9 cellular contexts compared by ENCODE assay signal in the genomic region with DNA sequence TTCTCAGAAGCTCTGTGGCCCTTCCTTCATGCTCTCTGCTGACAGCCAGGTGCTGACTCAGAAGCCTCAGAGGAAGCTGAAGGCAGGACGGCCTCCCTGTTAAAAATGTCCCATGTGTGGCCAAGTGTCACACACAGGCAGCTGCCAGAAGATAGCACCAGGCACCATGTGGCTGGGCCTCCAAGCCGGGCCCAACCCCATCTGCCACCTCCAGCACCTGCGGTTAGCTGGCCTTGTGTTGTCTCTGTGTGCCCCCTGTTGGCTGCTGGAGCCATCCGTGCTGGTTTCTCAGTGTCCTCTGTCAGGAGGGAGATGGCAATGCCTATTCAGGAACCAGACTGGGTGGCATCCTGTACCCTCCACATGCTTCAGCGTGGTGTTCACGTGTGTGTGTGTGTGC.
DNase-seq lines count a peak whose midpoint lies in the region; ATAC-seq and TF ChIP-seq lines count a peak whose summit lies in the region.
"Had no signal": no experiment of that assay in that cellular context is flagged by ENCODE, and none has a peak within 500 bp of the region (broad histone marks: within the 10 kb centered on the region; RNA-seq: fewer than 3 reads in every experiment).

No MANE protein-coding gene starts in this region.

- H3K4me2 ChIP-seq in PC-9, result no peak overlapping the region

- no peaks in the 10 kb centered on the region for H4K20me1 ChIP-seq in PC-9 (ENCODE audit: insufficient read depth)

- no peaks in the 10 kb centered on the region for H3K9me2 ChIP-seq in PC-9 (ENCODE audit: insufficient read depth)

- ATAC-seq in HG03469 (IDR thresholded peaks at IDR 0.05; ENCODE audit: unreplicated experiment) (peak; percentile 58), Right ventricle myocardium superior (ENCODE audit: poor library complexity) (peak; percentile 84), HG02678 (IDR thresholded peaks at IDR 0.05; ENCODE audit: unreplicated experiment) (no peak)

- H3K27ac ChIP-seq in PC-9 (no peak overlapping the region), coronary artery (no peak overlapping the region)

- peak; percentile 28 for DNase-seq in activated CD4-positive, alpha-beta T cell treated with anti-CD3 and anti-CD28 coated beads for 48 hours
- DNase-seq in activated CD4-positive, alpha-beta T cell treated with anti-CD3 and anti-CD28 coated beads, Interleukin-2, amount 50 U/mL, for 4 hours, result no peak
- peak; percentile 66 to 68 for DNase-seq in PC-9
- peak; percentile 68 for DNase-seq in Right ventricle myocardium superior
- no peak for DNase-seq in KG1 (lab: John Stamatoyannopoulos, UW)
- DNase-seq in coronary artery (ENCODE audit: low spot score), result no peak
- DNase-seq: activated B cell treated with CpG ODN at 0.5 μM for 24 hours had no signal

- CTCF ChIA-PET in PC-9 (lab: Charles Lee), result interaction anchor here (0.7 to 1.0 kb wide), 4 partner anchors 11 to 138 kb away, joined by 3 to 4 read pairs (median 4); no protein-coding TSS in a partner anchor

- no peaks in the 10 kb centered on the region for H3F3A ChIP-seq in PC-9 (ENCODE audit: insufficient read depth, low read depth)

- POLR2A ChIA-PET in PC-9 (lab: Charles Lee; ENCODE audit: unreplicated experiment), result interaction anchor here (0.6 to 0.8 kb wide), 3 partner anchors 16 to 29 kb away, joined by 3 read pairs; no protein-coding TSS in a partner anchor

- intact Hi-C loops in PC-9 (cut with micrococcal nuclease; ENCODE audit: unreplicated experiment), result no loop called here
- intact Hi-C loops in Right ventricle myocardium superior (cut with DNase I), result loop anchor here (5.0 kb wide), 1 partner anchor 137 kb away; no protein-coding TSS in a partner anchor

- H3K4me1 ChIP-seq in PC-9 (replicated peaks; ENCODE audit: insufficient read depth), result peaks cover 11% of the 10 kb centered on the region

- H3K79me2 ChIP-seq in PC-9 (ENCODE audit: low read depth), result no peaks in the 10 kb centered on the region

- H3K36me3 ChIP-seq in PC-9 (ENCODE audit: low read depth), result no peaks in the 10 kb centered on the region

- BruUV-seq in PC-9 (replicated peaks; lab: Mats Ljungman, UMichigan), result no TSS peak

- no peaks in the 10 kb centered on the region for H3K9me3 ChIP-seq in PC-9 (ENCODE audit: insufficient read depth, low read depth)

- H3K27me3 ChIP-seq in PC-9 (ENCODE audit: insufficient read depth, low read depth), result no peaks in the 10 kb centered on the region

- no peak overlapping the region for H3K4me3 ChIP-seq in PC-9
- H3K4me3 ChIP-seq in coronary artery, result no peak overlapping the region

- H2AFZ ChIP-seq in PC-9, result no peak overlapping the region

- TF ChIP-seq CTCF in PC-9 (conservative IDR thresholded peaks at IDR 0.05) (peak; percentile 52; the same call in 1 of the 2 replicates), coronary artery (IDR thresholded peaks at IDR 0.05) (no peak)

Comparison
In these comparisons a context has a peak if more than half of its experiments do, and no peak if none do; other contexts are left out.
1. DNase-seq: peak in activated CD4-positive, alpha-beta T cell treated with anti-CD3 and anti-CD28 coated beads for 48 hours (single experiment), PC-9 (2 of 2) and Right ventricle myocardium superior (single experiment); none in activated CD4-positive, alpha-beta T cell treated with anti-CD3 and anti-CD28 coated beads, Interleukin-2, amount 50 U/mL, for 4 hours (0 of 2), KG1 (single experiment) and coronary artery (single experiment).